ENCODE assay signal across 10 cellular contexts in genomic region chr21:42063206-42063577, GRCh38. TPM values are rescaled to one million over a fixed set of nuclear protein-coding genes. Genes with fewer than 3 reads are reported as not detected.
DNase-seq lines count a peak whose midpoint lies in the region; ATAC-seq and TF ChIP-seq lines count a peak whose summit lies in the region.
"Had no signal": no experiment of that assay in that cellular context is flagged by ENCODE, and none has a peak within 500 bp of the region (broad histone marks: within the 10 kb centered on the region; RNA-seq: fewer than 3 reads in every experiment).

No MANE protein-coding gene starts in this region.

- H3K36me3 Mint-ChIP-seq in CD8-positive, alpha-beta memory T cell, result peaks cover 0 to 4% (median 0%) of the 10 kb centered on the region in 3 donors

- H3K23ac ChIP-seq in trophoblast cell (ENCODE audit: low read length), result no peak overlapping the region

- no peak overlapping the region for H2BK5ac ChIP-seq in trophoblast cell (ENCODE audit: low read depth, low read length, poor library complexity)

- peak overlapping the region; percentile 61 to 94 (median 88) for H3K4me3 Mint-ChIP-seq in CD8-positive, alpha-beta memory T cell

- H3K18ac ChIP-seq in trophoblast cell (ENCODE audit: low read length), result no peak overlapping the region

- H3K4me1 Mint-ChIP-seq in CD8-positive, alpha-beta memory T cell, result peaks cover 38 to 64% (median 47%) of the 10 kb centered on the region in 3 donors

- H3K9me3 ChIP-seq in CD8-positive, alpha-beta memory T cell (ENCODE audit: low read length), result no peaks in the 10 kb centered on the region
- no peaks in the 10 kb centered on the region for H3K9me3 ChIP-seq in Peyer's patch
- H3K9me3 ChIP-seq in left lung, result no peaks in the 10 kb centered on the region
- no peaks in the 10 kb centered on the region for H3K9me3 ChIP-seq in trophoblast cell (ENCODE audit: insufficient read depth, low read depth, low read length)

- TF ChIP-seq CTCF in Peyer's patch (IDR thresholded peaks at IDR 0.05), result no peak
- no peak for TF ChIP-seq CTCF in left lung (IDR thresholded peaks at IDR 0.05)

- no peak overlapping the region for H3K9ac ChIP-seq in trophoblast cell (ENCODE audit: low read length)

- peak overlapping the region; percentile 63 for H3K27ac ChIP-seq in CD8-positive, alpha-beta memory T cell (ENCODE audit: low read depth, low read length)
- H3K27ac ChIP-seq in Peyer's patch (peak overlapping the region; percentile 37 to 88 (median 67)), left lung (peak overlapping the region in 1 of 2 donors; percentile 10), trophoblast cell (ENCODE audit: low read depth, low read length) (no peak overlapping the region)

- H3K4me3 ChIP-seq in CD8-positive, alpha-beta memory T cell (ENCODE audit: low read length), result peak overlapping the region; percentile 84
- H3K4me3 ChIP-seq in Peyer's patch, result peak overlapping the region; percentile 16 to 43 (median 28)
- no peak overlapping the region for H3K4me3 ChIP-seq in left lung
- H3K4me3 ChIP-seq in trophoblast cell (ENCODE audit: low read depth, low read length), result no peak overlapping the region

- no peaks in the 10 kb centered on the region for H3K27me3 ChIP-seq in CD8-positive, alpha-beta memory T cell (ENCODE audit: insufficient read depth, low read length, poor library complexity, severe bottlenecking)
- H3K27me3 ChIP-seq in Peyer's patch (no peaks in the 10 kb centered on the region), left lung (peaks cover 0 to 28% of the 10 kb centered on the region in 2 donors), trophoblast cell (ENCODE audit: insufficient read depth, low read length) (no peaks in the 10 kb centered on the region)

- DNase-seq in CD8-positive, alpha-beta memory T cell, result peak in 1 of 5 donors; percentile 26
- DNase-seq in Peyer's patch, result peak in 2 of 3 donors; percentile 76 to 79
- no peak for DNase-seq in left lung
- no peak for DNase-seq in AG08395 (ENCODE audit: low spot score)
- DNase-seq in HuH-7 (ENCODE audit: low spot score), result no peak
- no peak for DNase-seq in trophoblast cell
- no peak for DNase-seq in NCI-H1694 treated with DMSO at 0.1 percent for 48 hours (lab: John Stamatoyannopoulos, UW)
- DNase-seq: IMR-90 had no signal

- intact Hi-C loops in left lung (cut with DNase I), result no loop called here

- H4K8ac ChIP-seq in trophoblast cell (ENCODE audit: low read depth, low read length), result no peak overlapping the region

- no peak overlapping the region for H4K12ac ChIP-seq in trophoblast cell (ENCODE audit: low read depth, low read length)

- no peaks in the 10 kb centered on the region for H3K9me3 Mint-ChIP-seq in CD8-positive, alpha-beta memory T cell

- H2AK5ac ChIP-seq in trophoblast cell (ENCODE audit: low read length), result no peak overlapping the region

- H3K27me3 Mint-ChIP-seq in CD8-positive, alpha-beta memory T cell, result peaks cover 0 to 1% of the 10 kb centered on the region in 2 donors

- H2AFZ ChIP-seq in trophoblast cell (ENCODE audit: insufficient read depth, low read length, poor library complexity), result no peak overlapping the region

- H3K79me1 ChIP-seq in trophoblast cell (ENCODE audit: low read length), result no peaks in the 10 kb centered on the region

- no peak overlapping the region for H4K91ac ChIP-seq in trophoblast cell (ENCODE audit: low read depth, low read length)

- H3K27ac Mint-ChIP-seq in CD8-positive, alpha-beta memory T cell, result peak overlapping the region; percentile 92 to 100 (median 99)

- ATAC-seq in GM21737 (IDR thresholded peaks at IDR 0.05; ENCODE audit: unreplicated experiment) (peak; percentile 17), left lung (peak; percentile 30)

- POLR2A ChIA-PET in CD8-positive, alpha-beta memory T cell (lab: Charles Lee), result interaction anchor here (0.6 to 2.9 kb wide), 7 partner anchors 28 to 184 kb away, joined by 3 to 16 read pairs (median 5); partner anchors contain the start of genes PRDM15 and ZBTB21

- H3K36me3 ChIP-seq in CD8-positive, alpha-beta memory T cell (ENCODE audit: insufficient read depth, low read length), result no peaks in the 10 kb centered on the region
- H3K36me3 ChIP-seq in Peyer's patch, result no peaks in the 10 kb centered on the region
- H3K36me3 ChIP-seq in left lung, result no peaks in the 10 kb centered on the region
- no peaks in the 10 kb centered on the region for H3K36me3 ChIP-seq in trophoblast cell (ENCODE audit: control insufficient read depth in 1 of 2, insufficient read depth in 2 of 2, low read length in 2 of 2)

- H3K79me2 ChIP-seq in trophoblast cell (ENCODE audit: control insufficient read depth, insufficient read depth, low read length, poor library complexity), result no peaks in the 10 kb centered on the region

- H3K14ac ChIP-seq in trophoblast cell (ENCODE audit: low read length), result no peak overlapping the region

- no peak overlapping the region for H2BK12ac ChIP-seq in trophoblast cell (ENCODE audit: low read length)

- H3K4ac ChIP-seq in trophoblast cell (ENCODE audit: low read depth, low read length), result no peak overlapping the region

- TF ChIP-seq POLR2A in Peyer's patch (IDR thresholded peaks at IDR 0.05), result no peak

- CTCF ChIA-PET in CD8-positive, alpha-beta memory T cell (lab: Charles Lee), result interaction anchor here (1.2 to 2.6 kb wide), 6 partner anchors 45 to 176 kb away, joined by 3 to 13 read pairs (median 6); no protein-coding TSS in a partner anchor

- H2BK120ac ChIP-seq in trophoblast cell (ENCODE audit: insufficient read depth, low read length, poor library complexity), result no peak overlapping the region

- no CpG with 5 or more reads among the region's 4 CpGs for WGBS in trophoblast cell (ENCODE audit: extremely low coverage, insufficient coverage, insufficient read length)

- no peak overlapping the region for H3K4me2 ChIP-seq in trophoblast cell (ENCODE audit: low read length)

- peaks cover 43% of the 10 kb centered on the region for H3K4me1 ChIP-seq in CD8-positive, alpha-beta memory T cell (ENCODE audit: insufficient read depth, low read length)
- H3K4me1 ChIP-seq in Peyer's patch (peaks cover 9 to 39% (median 12%) of the 10 kb centered on the region in 4 donors), left lung (peaks cover 17 to 38% of the 10 kb centered on the region in 2 donors), trophoblast cell (ENCODE audit: control insufficient read depth in 1 of 2, insufficient read depth in 2 of 2, low read length in 2 of 2) (no peaks in the 10 kb centered on the region)

RNA-seq across cellular contexts. Expression of gene UMODL1, which starts 7.9 kb away (rescaled TPM):
- under 1 TPM in 1 of 2 experiments, not detected in 1; 0.07 TPM for total RNA-seq in CD8-positive, alpha-beta memory T cell
- not detected for polyA plus RNA-seq in CD8-positive, alpha-beta memory T cell
- total RNA-seq in Peyer's patch (under 1 TPM in 3 of 4 donors, not detected in 1; 0.53 to 0.95 (median 0.83) TPM), left lung (under 1 TPM in 1 of 2 donors, not detected in 1; 0.10 TPM)
- not detected in 2 replicates for polyA plus RNA-seq in trophoblast cell (2013)
- total RNA-seq: fibroblast of villous mesenchyme, IMR-90 had no signal

RNA-seq across cellular contexts. Expression of gene ZBTB21, which starts 53.0 kb away (rescaled TPM):
- 10 to 100 TPM; 39.0 to 43.6 TPM for total RNA-seq in CD8-positive, alpha-beta memory T cell
- 5.9 TPM for polyA plus RNA-seq in CD8-positive, alpha-beta memory T cell
- total RNA-seq in Peyer's patch, result 10 to 100 TPM in 2 of 4 donors, 1 to 10 TPM in 2; 6.1 to 20.4 (median 14.1) TPM
- total RNA-seq in left lung, result 10 to 100 TPM; 12.2 to 13.9 TPM
- polyA plus RNA-seq in trophoblast cell (2013), result 7.5 TPM in 2 replicates

Comparison
In these comparisons a context has a peak if more than half of its experiments do, and no peak if none do; other contexts are left out.
1. DNase-seq: peak in Peyer's patch (2 of 3); none in left lung (0 of 2), AG08395 (single experiment), HuH-7 (single experiment), trophoblast cell (0 of 2) and NCI-H1694 treated with DMSO at 0.1 percent for 48 hours (single experiment).
2. H3K4me3 ChIP-seq: peak in CD8-positive, alpha-beta memory T cell (single experiment) and Peyer's patch (4 of 4); none in left lung (0 of 2) and trophoblast cell (single experiment).